In the genomic region with DNA sequence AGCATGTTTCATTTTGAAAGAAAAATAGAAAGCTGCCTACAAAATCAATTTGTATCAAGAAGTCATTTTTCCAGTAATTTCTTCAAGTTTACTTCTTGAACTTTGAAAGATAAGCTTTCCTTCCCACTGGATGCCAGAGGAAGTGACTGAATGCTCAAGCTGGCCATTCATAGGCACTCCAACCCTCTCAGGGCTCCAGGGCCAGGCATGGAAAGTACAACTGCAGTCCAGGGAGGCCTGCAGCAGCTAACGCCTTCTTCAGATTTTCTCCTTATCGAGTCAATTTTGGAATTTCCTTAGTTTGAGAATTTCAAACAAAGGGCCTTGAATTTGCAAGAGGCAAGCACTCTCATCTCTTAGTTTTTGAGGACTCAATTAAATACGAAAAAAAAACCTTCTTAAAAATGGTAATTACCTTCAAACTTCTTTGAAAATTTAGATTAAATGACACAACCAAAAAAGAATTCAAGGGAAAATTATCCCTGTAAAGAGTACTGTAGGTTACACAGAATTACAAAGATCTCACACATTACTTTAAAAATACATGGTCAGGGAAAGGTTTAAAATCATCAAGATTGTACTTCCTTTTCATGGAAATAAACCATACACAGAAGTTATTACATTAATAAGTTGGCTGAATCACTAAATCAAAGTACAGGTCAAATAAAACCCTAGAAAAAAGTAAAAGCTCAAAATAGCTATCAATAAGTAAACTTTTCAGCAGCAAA, we compare ENCODE assay signal across 8 cellular contexts. TPM values are rescaled to one million over a fixed set of nuclear protein-coding genes. Genes with fewer than 3 reads are reported as not detected.
A peak's percentile ranks its signal among the peaks of the same experiment; 100 is the strongest.
DNase-seq lines count a peak whose midpoint lies in the region; ATAC-seq and TF ChIP-seq lines count a peak whose summit lies in the region.

No MANE protein-coding gene starts in this region.

- H3K9me3 Mint-ChIP-seq in Caco-2 (ENCODE audit: unreplicated experiment): no peaks in the 10 kb centered on the region
- no peaks in the 10 kb centered on the region for H3K9me3 Mint-ChIP-seq in dendritic cell treated with granulocyte-macrophage colony-stimulating factor and Interleukin-4, amounts not matched to agents 40 ng/mL and 50 ng/mL, for 4 days
- no peaks in the 10 kb centered on the region for H3K9me3 Mint-ChIP-seq in naive thymus-derived CD4-positive, alpha-beta T cell

- H3K27ac Mint-ChIP-seq in Caco-2 (ENCODE audit: unreplicated experiment): peak overlapping the region; percentile 83
- H3K27ac Mint-ChIP-seq in dendritic cell treated with granulocyte-macrophage colony-stimulating factor and Interleukin-4, amounts not matched to agents 40 ng/mL and 50 ng/mL, for 4 days: peak overlapping the region; percentile 100
- peak overlapping the region in 7 of 9 donors; percentile 85 to 97 (median 90) for H3K27ac Mint-ChIP-seq in naive thymus-derived CD4-positive, alpha-beta T cell

- H3K4me3 ChIP-seq in Caco-2 (ENCODE audit: low read depth, low read length): peak overlapping the region; percentile 100
- peak overlapping the region; percentile 95 for H3K4me3 ChIP-seq in NB4 (ENCODE audit: low read depth, low read length)
- H3K4me3 ChIP-seq in naive thymus-derived CD4-positive, alpha-beta T cell (ENCODE audit: low read length): peak overlapping the region; percentile 63

- H3K27me3 Mint-ChIP-seq in Caco-2 (ENCODE audit: insufficient read depth, unreplicated experiment): no peaks in the 10 kb centered on the region
- no peaks in the 10 kb centered on the region for H3K27me3 Mint-ChIP-seq in dendritic cell treated with granulocyte-macrophage colony-stimulating factor and Interleukin-4, amounts not matched to agents 40 ng/mL and 50 ng/mL, for 4 days
- H3K27me3 Mint-ChIP-seq in naive thymus-derived CD4-positive, alpha-beta T cell: no peaks in the 10 kb centered on the region

- BruUV-seq in Caco-2 (replicated peaks; lab: Mats Ljungman, UMichigan): no TSS peak

- intact Hi-C loops in Caco-2 (cut with micrococcal nuclease; ENCODE audit: unreplicated experiment): no loop called here
- intact Hi-C loops in dendritic cell treated with granulocyte-macrophage colony-stimulating factor and Interleukin-4, amounts not matched to agents 40 ng/mL and 50 ng/mL, for 4 days (cut with micrococcal nuclease): loop anchor here (2.0 to 10.0 kb wide), 3 partner anchors 17 to 357 kb away; a partner anchor contains a TSS
- intact Hi-C loops in naive thymus-derived CD4-positive, alpha-beta T cell (cut with micrococcal nuclease): loop anchor here (2.0 to 10.0 kb wide), 3 partner anchors 21 to 863 kb away; a partner anchor contains a TSS

- no peak for ATAC-seq in naive thymus-derived CD4-positive, alpha-beta T cell

- H3K36me3 Mint-ChIP-seq in Caco-2 (ENCODE audit: insufficient read depth, unreplicated experiment): peaks cover 26% of the 10 kb centered on the region
- peaks cover 17% of the 10 kb centered on the region for H3K36me3 Mint-ChIP-seq in dendritic cell treated with granulocyte-macrophage colony-stimulating factor and Interleukin-4, amounts not matched to agents 40 ng/mL and 50 ng/mL, for 4 days (ENCODE audit: low read depth)
- H3K36me3 Mint-ChIP-seq in naive thymus-derived CD4-positive, alpha-beta T cell: peaks cover 0 to 5% (median 0%) of the 10 kb centered on the region in 5 donors

- CTCF ChIA-PET in Caco-2 (lab: Charles Lee): interaction anchor here (0.5 kb wide), 1 partner anchor 116 kb away, joined by 8 read pairs; no protein-coding TSS in a partner anchor
- CTCF ChIA-PET in naive thymus-derived CD4-positive, alpha-beta T cell (lab: Charles Lee): interaction anchor here (1.0 to 2.0 kb wide), 2 partner anchors 10 to 361 kb away, joined by 4 to 5 read pairs; a partner anchor contains a TSS

- peak overlapping the region; percentile 98 for H3K4me3 Mint-ChIP-seq in Caco-2 (ENCODE audit: unreplicated experiment)
- peak overlapping the region; percentile 79 for H3K4me3 Mint-ChIP-seq in dendritic cell treated with granulocyte-macrophage colony-stimulating factor and Interleukin-4, amounts not matched to agents 40 ng/mL and 50 ng/mL, for 4 days
- H3K4me3 Mint-ChIP-seq in naive thymus-derived CD4-positive, alpha-beta T cell: peak overlapping the region; percentile 85 to 100 (median 92)

- DNase-seq in Caco-2 (peak in 1 of 2 experiments; percentile 24), NB4 (ENCODE audit: low read depth) (peak; percentile 40), substantia nigra (lab: John Stamatoyannopoulos, UW) (no peak), GM13977 (ENCODE audit: low spot score) (no peak), NCI-H748 treated with DMSO at 0.1 percent for 48 hours (lab: John Stamatoyannopoulos, UW) (no peak)
- no peak for DNase-seq in naive thymus-derived CD4-positive, alpha-beta T cell
- DNase-seq in stimulated activated CD4-positive, alpha-beta T cell treated with anti-CD3 and anti-CD28 coated beads, Interleukin-4, amount 100 ng/mL, for 24 hours: no peak

- POLR2A ChIA-PET in Caco-2 (lab: Charles Lee): no interaction called here
- POLR2A ChIA-PET in naive thymus-derived CD4-positive, alpha-beta T cell (lab: Charles Lee): interaction anchor here (0.6 to 3.8 kb wide), 4 partner anchors 8 to 361 kb away, joined by 3 to 17 read pairs (median 6); a partner anchor contains a TSS

- peak overlapping the region; percentile 91 for H3K27ac ChIP-seq in naive thymus-derived CD4-positive, alpha-beta T cell (ENCODE audit: low read depth, low read length)
- no peak overlapping the region for H3K27ac ChIP-seq in substantia nigra (ENCODE audit: low read depth, low read length, poor library complexity, severe bottlenecking)

- TF ChIP-seq POLR2A in NB4 (IDR thresholded peaks at IDR 0.05; ENCODE audit: extremely low read depth, insufficient read length): no peak

- TF ChIP-seq CTCF in Caco-2 (IDR thresholded peaks at IDR 0.05; ENCODE audit: insufficient read depth in 1 of 2, low read depth in 1 of 2, low read length in 1 of 2, severe bottlenecking in 1 of 2, unreplicated experiment in 1 of 2) (no peak), NB4 (IDR thresholded peaks at IDR 0.05; ENCODE audit: low read depth, low read length) (no peak), GM13977 (IDR thresholded peaks at IDR 0.05; ENCODE audit: extremely low read depth, insufficient read depth, missing control alignments) (no peak)

- H3K27me3 ChIP-seq in Caco-2 (replicated peaks; ENCODE audit: control insufficient read depth, insufficient read depth, low read length): no peaks in the 10 kb centered on the region
- H3K27me3 ChIP-seq in naive thymus-derived CD4-positive, alpha-beta T cell (ENCODE audit: control insufficient read depth in 2 of 2, insufficient read depth in 2 of 2, low read length in 2 of 2): no peaks in the 10 kb centered on the region

- no peaks in the 10 kb centered on the region for H3K9me3 ChIP-seq in Caco-2
- no peaks in the 10 kb centered on the region for H3K9me3 ChIP-seq in naive thymus-derived CD4-positive, alpha-beta T cell (ENCODE audit: control insufficient read depth in 2 of 3, low read length in 3 of 3)

- H3K4me1 Mint-ChIP-seq in Caco-2 (ENCODE audit: low read depth, unreplicated experiment): peaks cover 23% of the 10 kb centered on the region
- peaks cover 49% of the 10 kb centered on the region for H3K4me1 Mint-ChIP-seq in dendritic cell treated with granulocyte-macrophage colony-stimulating factor and Interleukin-4, amounts not matched to agents 40 ng/mL and 50 ng/mL, for 4 days (ENCODE audit: low read depth)
- peaks cover 40 to 79% (median 72%) of the 10 kb centered on the region in 7 donors for H3K4me1 Mint-ChIP-seq in naive thymus-derived CD4-positive, alpha-beta T cell

- H3K4me1 ChIP-seq in Caco-2: peaks cover 23% of the 10 kb centered on the region
- H3K4me1 ChIP-seq in naive thymus-derived CD4-positive, alpha-beta T cell (ENCODE audit: control insufficient read depth in 2 of 2, insufficient read depth in 2 of 2, low read length in 2 of 2): peaks cover 35 to 39% of the 10 kb centered on the region in 2 donors

- H3K36me3 ChIP-seq in Caco-2 (ENCODE audit: control insufficient read depth, insufficient read depth, low read length): no peaks in the 10 kb centered on the region
- H3K36me3 ChIP-seq in naive thymus-derived CD4-positive, alpha-beta T cell (ENCODE audit: control insufficient read depth in 2 of 3, insufficient read depth in 3 of 3, low read length in 3 of 3): no peaks in the 10 kb centered on the region

- in situ Hi-C loops in GM13977 (cut with MboI; ENCODE audit: low pct_unique_long_range_greater_than_20kb, low sequenced_read_pairs, unreplicated experiment): no loop called here

RNA-seq across cellular contexts. Expression of a gene that starts 2.5 kb away (rescaled TPM):
- total RNA-seq in Caco-2 (2022): 87.7 and 90.8 TPM in 2 replicates
- total RNA-seq in naive thymus-derived CD4-positive, alpha-beta T cell: 100 to 1,000 TPM in 2 of 5 experiments, 10 to 100 TPM in 3; 61.4 to 116 (median 86.0) TPM
- polyA plus RNA-seq in naive thymus-derived CD4-positive, alpha-beta T cell: 10 to 100 TPM in 1 of 2 donors, 1 to 10 TPM in 1; 9.9 to 12.3 TPM
